1 cellular context compared by ENCODE assay signal in genomic region chr3:5187152-5187919, GRCh38.
A peak's percentile ranks its signal among the peaks of the same experiment; 100 is the strongest.
TF ChIP-seq lines count a peak whose summit lies in the region.

EDEM1 (plus strand) TSS chr3:5187707; CDS start chr3:5187806, 99 bp downstream.

TF ChIP-seq in HepG2, 621 proteins besides CTCF, POLR2A, EP300 and RAD21 (continued from another document and continues in another):
- no peak for TF ChIP-seq THAP9 (CRISPR knock-in tag; IDR thresholded peaks at IDR 0.05; ENCODE audit: borderline replicate concordance)
- no peak for TF ChIP-seq ZNF782 (CRISPR knock-in tag; IDR thresholded peaks at IDR 0.05; ENCODE audit: borderline replicate concordance)
- TF ChIP-seq PITX1 (CRISPR knock-in tag; IDR thresholded peaks at IDR 0.05): no peak
- TF ChIP-seq ZNF468 (CRISPR knock-in tag; IDR thresholded peaks at IDR 0.05): no peak
- TF ChIP-seq HIC2 (CRISPR knock-in tag; IDR thresholded peaks at IDR 0.05; ENCODE audit: low read depth): no peak
- no peak; the same call in 1 of the 2 replicates for TF ChIP-seq ZNF503 (CRISPR knock-in tag; IDR thresholded peaks at IDR 0.05)
- TF ChIP-seq ZBTB20 (CRISPR knock-in tag; IDR thresholded peaks at IDR 0.05; ENCODE audit: borderline replicate concordance, low read depth): no peak
- no peak for TF ChIP-seq BATF2 (CRISPR knock-in tag; IDR thresholded peaks at IDR 0.05)
- no peak for TF ChIP-seq JDP2 (CRISPR knock-in tag; IDR thresholded peaks at IDR 0.05; ENCODE audit: borderline replicate concordance)
- TF ChIP-seq HNF4A (CRISPR knock-in tag; IDR thresholded peaks at IDR 0.05): no peak
- peak; percentile 81 for TF ChIP-seq AGO2 (optimal IDR thresholded peaks at IDR 0.05; ENCODE audit: low read depth, low read length)
- TF ChIP-seq FOXO4 (CRISPR knock-in tag; conservative IDR thresholded peaks at IDR 0.05): 0 out of 2 replicates have a peak, but pooled peaks have one; percentile 50
- TF ChIP-seq ZNF232 (CRISPR knock-in tag; IDR thresholded peaks at IDR 0.05; ENCODE audit: borderline replicate concordance): no peak
- peak; percentile 51; the same call in 1 of the 2 replicates for TF ChIP-seq ZNF614 (CRISPR knock-in tag; IDR thresholded peaks at IDR 0.05; ENCODE audit: borderline replicate concordance)
- TF ChIP-seq FIP1L1 (IDR thresholded peaks at IDR 0.05; ENCODE audit: borderline replicate concordance, insufficient read depth, low read depth, low read length): no peak
- no peak for TF ChIP-seq ZNF138 (CRISPR knock-in tag; IDR thresholded peaks at IDR 0.05; ENCODE audit: low read depth)
- TF ChIP-seq EED (CRISPR knock-in tag; IDR thresholded peaks at IDR 0.05): no peak
- no peak for TF ChIP-seq ZNF143 (CRISPR knock-in tag; IDR thresholded peaks at IDR 0.05)
- TF ChIP-seq CEBPG (CRISPR knock-in tag; IDR thresholded peaks at IDR 0.05): no peak
- TF ChIP-seq ZC3H13 (CRISPR knock-in tag; IDR thresholded peaks at IDR 0.05): peak; percentile 63; the same call in 1 of the 2 replicates
- TF ChIP-seq ZSCAN21 (CRISPR knock-in tag; IDR thresholded peaks at IDR 0.05; ENCODE audit: borderline replicate concordance): no peak
- no peak for TF ChIP-seq NFIC (IDR thresholded peaks at IDR 0.05; ENCODE audit: low read length)
- no peak for TF ChIP-seq ZSCAN30 (CRISPR knock-in tag; IDR thresholded peaks at IDR 0.05)
- peak; percentile 64; the same call in 1 of the 2 replicates for TF ChIP-seq TGIF2 (CRISPR knock-in tag; IDR thresholded peaks at IDR 0.05)
- TF ChIP-seq KDM2A (CRISPR knock-in tag; IDR thresholded peaks at IDR 0.05; ENCODE audit: borderline replicate concordance, low read depth): peak; percentile 91
- no peak for TF ChIP-seq ZEB1 (IDR thresholded peaks at IDR 0.05; ENCODE audit: insufficient replicate concordance, low read depth)
- no peak for TF ChIP-seq RFXANK (CRISPR knock-in tag; IDR thresholded peaks at IDR 0.05)
- TF ChIP-seq HMGXB4 (CRISPR knock-in tag; IDR thresholded peaks at IDR 0.05; ENCODE audit: borderline replicate concordance in 1 of 2, low read depth in 1 of 2): peak in 1 of 2 experiments; percentile 33; a peak in 1 of 4 replicates
- no peak for TF ChIP-seq IKZF4 (CRISPR knock-in tag; IDR thresholded peaks at IDR 0.05; ENCODE audit: borderline replicate concordance, low read depth, not compliant biosample characterization)
- TF ChIP-seq ZNF740 (CRISPR knock-in tag; IDR thresholded peaks at IDR 0.05): no peak
- TF ChIP-seq KLF13 (CRISPR knock-in tag; IDR thresholded peaks at IDR 0.05): no peak
- TF ChIP-seq STAT5B (CRISPR knock-in tag; IDR thresholded peaks at IDR 0.05): no peak
- TF ChIP-seq ZSCAN29 (CRISPR knock-in tag; conservative IDR thresholded peaks at IDR 0.05): no peak
- TF ChIP-seq IRX3 (CRISPR knock-in tag; IDR thresholded peaks at IDR 0.05; ENCODE audit: borderline replicate concordance, low read depth): no peak
- peak; percentile 56; the same call in 1 of the 2 replicates for TF ChIP-seq THAP11 (CRISPR knock-in tag; IDR thresholded peaks at IDR 0.05)
- TF ChIP-seq ZFX (CRISPR knock-in tag; IDR thresholded peaks at IDR 0.05; ENCODE audit: low read depth): peak; percentile 81
- TF ChIP-seq ZBTB33 (CRISPR knock-in tag; IDR thresholded peaks at IDR 0.05): no peak
- TF ChIP-seq PAXIP1 (CRISPR knock-in tag; conservative IDR thresholded peaks at IDR 0.05): 0 out of 2 replicates have a peak, but pooled peaks have one; percentile 9
- TF ChIP-seq RELA (CRISPR knock-in tag; IDR thresholded peaks at IDR 0.05): no peak
- no peak; the same call in 1 of the 2 replicates for TF ChIP-seq ZNF770 (CRISPR knock-in tag; IDR thresholded peaks at IDR 0.05)
